ENCODE assay signal across 19 cellular contexts in the genomic region with DNA sequence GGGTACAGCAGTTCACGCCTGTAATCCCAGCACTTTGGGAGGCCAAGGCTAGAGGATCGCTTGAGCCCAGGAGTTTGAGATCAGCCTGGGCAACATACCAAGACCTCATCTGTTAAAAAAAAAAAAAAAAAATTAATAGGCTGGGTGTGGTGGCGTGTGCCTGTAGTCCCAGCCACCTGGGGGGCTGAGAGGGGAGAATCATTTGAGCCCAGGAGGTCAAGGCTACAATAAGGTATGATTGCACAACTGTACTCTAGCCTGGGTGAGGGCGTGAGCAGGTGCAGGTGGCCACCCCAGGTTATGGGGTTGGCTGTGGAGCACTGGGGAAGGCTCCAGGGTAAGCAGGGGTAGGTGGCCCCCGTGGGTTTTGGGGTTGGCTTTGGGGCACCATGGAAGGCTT. TPM values are rescaled to one million over a fixed set of nuclear protein-coding genes. Genes with fewer than 3 reads are reported as not detected.
A peak's percentile ranks its signal among the peaks of the same experiment; 100 is the strongest.
DNase-seq lines count a peak whose midpoint lies in the region; TF ChIP-seq lines count a peak whose summit lies in the region.
"Had no signal": no experiment of that assay in that cellular context is flagged by ENCODE, and none has a peak within 500 bp of the region (broad histone marks: within the 10 kb centered on the region; RNA-seq: fewer than 3 reads in every experiment).

No MANE protein-coding gene starts in this region.

- H3K4me2 ChIP-seq in BLaER1 (peak overlapping the region; percentile 91), parathyroid adenoma (ENCODE audit: low read length) (peak overlapping the region; percentile 92)

- no peak overlapping the region for H3K27ac Mint-ChIP-seq in activated CD4-positive, alpha-beta T cell treated with anti-CD3 and anti-CD28 coated beads, Interleukin-2, amount 10 ng/mL, durations not matched to agents 24 days and 14 days
- H3K27ac Mint-ChIP-seq: CD8-positive, alpha-beta T cell had no signal

- no peaks in the 10 kb centered on the region for H3K9me3 ChIP-seq in BLaER1
- no peaks in the 10 kb centered on the region for H3K9me3 ChIP-seq in parathyroid adenoma (ENCODE audit: control insufficient read depth, low read length)
- H3K9me3 ChIP-seq: SJSA1 had no signal

- peaks cover 3% of the 10 kb centered on the region for H3K4me1 Mint-ChIP-seq in activated CD4-positive, alpha-beta T cell treated with anti-CD3 and anti-CD28 coated beads, Interleukin-2, amount 10 ng/mL, durations not matched to agents 24 days and 14 days

- H3K36me3 Mint-ChIP-seq in activated CD4-positive, alpha-beta T cell treated with anti-CD3 and anti-CD28 coated beads, Interleukin-2, amount 10 ng/mL, durations not matched to agents 24 days and 14 days (ENCODE audit: low read depth): no peaks in the 10 kb centered on the region

- no peak overlapping the region for H3K4me3 ChIP-seq in BLaER1
- peak overlapping the region in 37 of 59 donors; percentile 0 to 76 (median 60) for H3K4me3 ChIP-seq in dorsolateral prefrontal cortex
- H3K4me3 ChIP-seq in parathyroid adenoma (ENCODE audit: low read depth, low read length): no peak overlapping the region
- H3K4me3 ChIP-seq: K562, SJSA1 had no signal

- no peak overlapping the region for H3K4me3 Mint-ChIP-seq in activated CD4-positive, alpha-beta T cell treated with anti-CD3 and anti-CD28 coated beads, Interleukin-2, amount 10 ng/mL, durations not matched to agents 24 days and 14 days
- H3K4me3 Mint-ChIP-seq: CD8-positive, alpha-beta T cell had no signal

- H3K4me1 ChIP-seq in BLaER1 (peaks cover 84% of the 10 kb centered on the region), parathyroid adenoma (no peaks in the 10 kb centered on the region)
- H3K4me1 ChIP-seq: SJSA1 had no signal

- DNase-seq in NCI-H69 (lab: John Stamatoyannopoulos, UW) (peak; percentile 37), dorsolateral prefrontal cortex (no peak), COLO668 (lab: John Stamatoyannopoulos, UW; ENCODE audit: unreplicated experiment) (no peak), pons (ENCODE audit: low spot score) (no peak)
- no peak for DNase-seq in activated CD4-positive, alpha-beta T cell treated with anti-CD3 and anti-CD28 coated beads, Interleukin-2, amount 10 ng/mL, durations not matched to agents 24 days and 14 days
- DNase-seq: CD8-positive, alpha-beta T cell; DMS 273 treated with DMSO at 0.1 percent for 48 hours; GF-D8; HCEC 1CT; MV-4-11; NCI-H1436 treated with DMSO at 0.1 percent for 48 hours; NCI-H446 treated with DMSO at 0.1 percent for 48 hours; Right ventricle myocardium superior; RPMI8226 had no signal

- peaks cover 6% of the 10 kb centered on the region for H3K9me3 Mint-ChIP-seq in activated CD4-positive, alpha-beta T cell treated with anti-CD3 and anti-CD28 coated beads, Interleukin-2, amount 10 ng/mL, durations not matched to agents 24 days and 14 days
- H3K9me3 Mint-ChIP-seq: CD8-positive, alpha-beta T cell had no signal

- TF ChIP-seq CTCF in dorsolateral prefrontal cortex (IDR thresholded peaks at IDR 0.05 in 54 of 56, conservative IDR thresholded peaks at IDR 0.05 in 2 of 56; ENCODE audit: low read depth in 1 of 56, partially characterized antibody in 56 of 56) (no peak), parathyroid adenoma (IDR thresholded peaks at IDR 0.05) (no peak)

- H2AFZ ChIP-seq in parathyroid adenoma: no peak overlapping the region

- H3K27me3 Mint-ChIP-seq in activated CD4-positive, alpha-beta T cell treated with anti-CD3 and anti-CD28 coated beads, Interleukin-2, amount 10 ng/mL, durations not matched to agents 24 days and 14 days: no peaks in the 10 kb centered on the region

- H3K79me2 ChIP-seq in parathyroid adenoma: peaks cover 6% of the 10 kb centered on the region

- intact Hi-C loops in dorsolateral prefrontal cortex (cut with DNase I): no loop called here
- intact Hi-C loops in activated CD4-positive, alpha-beta T cell treated with anti-CD3 and anti-CD28 coated beads, Interleukin-2, amount 10 ng/mL, durations not matched to agents 24 days and 14 days (cut with micrococcal nuclease): no loop called here

- no peaks in the 10 kb centered on the region for H3K36me3 ChIP-seq in BLaER1
- no peaks in the 10 kb centered on the region for H3K36me3 ChIP-seq in parathyroid adenoma (ENCODE audit: control insufficient read depth, insufficient read depth, low read length)
- H3K36me3 ChIP-seq: SJSA1 had no signal

- H3K9ac ChIP-seq in BLaER1: no peak overlapping the region
- no peak overlapping the region for H3K9ac ChIP-seq in parathyroid adenoma

- H3K27me3 ChIP-seq in BLaER1 (peaks cover 67% of the 10 kb centered on the region), dorsolateral prefrontal cortex (peaks cover 0 to 16% (median 0%) of the 10 kb centered on the region in 45 donors), parathyroid adenoma (ENCODE audit: control insufficient read depth, insufficient read depth, low read length) (no peaks in the 10 kb centered on the region)

- H3K27ac ChIP-seq in BLaER1 (no peak overlapping the region), dorsolateral prefrontal cortex (peak overlapping the region in 21 of 59 donors; percentile 10 to 87 (median 59)), parathyroid adenoma (no peak overlapping the region)
- H3K27ac ChIP-seq: SJSA1 had no signal

- peaks cover 55% of the 10 kb centered on the region for H4K20me1 ChIP-seq in BLaER1

RNA-seq across cellular contexts. Expression of gene MCF2L, which starts 33.9 kb away (rescaled TPM):
- 100 to 1,000 TPM; 181 to 436 (median 311) TPM for total RNA-seq in dorsolateral prefrontal cortex
- total RNA-seq in activated CD4-positive, alpha-beta T cell treated with anti-CD3 and anti-CD28 coated beads, Interleukin-2, amount 10 ng/mL, durations not matched to agents 24 days and 14 days: 0.09 and 0.38 TPM in 2 replicates
- total RNA-seq: MCF 10A had no signal

Comparison
In these comparisons a context has a peak if more than half of its experiments do, and no peak if none do; other contexts are left out.
1. H3K4me3 ChIP-seq: peak in dorsolateral prefrontal cortex (37 of 59); none in BLaER1 (single experiment) and parathyroid adenoma (single experiment).
2. RNA of gene MCF2L, which starts 33.9 kb away (total RNA-seq): 181 to 436 TPM in dorsolateral prefrontal cortex; 0.09 to 0.38 TPM in activated CD4-positive, alpha-beta T cell treated with anti-CD3 and anti-CD28 coated beads, Interleukin-2, amount 10 ng/mL, durations not matched to agents 24 days and 14 days; every median in the first group is over 100 times any median in the second.